In genomic region chr5:111562566-111562965, GRCh38 we compare ENCODE assay signal across 1 cellular context.
TF ChIP-seq lines count a peak whose summit lies in the region.

No MANE protein-coding gene starts in this region.

TF ChIP-seq in IMR-90, 13 proteins besides CTCF, POLR2A, EP300 and RAD21 (continued from another document):
- no peak for TF ChIP-seq ELK1 (IDR thresholded peaks at IDR 0.05; ENCODE audit: borderline replicate concordance, low read depth, low read length)
- no peak for TF ChIP-seq CHD1 (IDR thresholded peaks at IDR 0.05; ENCODE audit: low read depth, low read length)
- no peak for TF ChIP-seq FOS (IDR thresholded peaks at IDR 0.05; ENCODE audit: low read depth, low read length)
- TF ChIP-seq NFE2L2 (IDR thresholded peaks at IDR 0.05; ENCODE audit: low read depth, low read length): no peak
